19 cellular contexts compared by ENCODE assay signal in genomic region chr7:34083440-34083839, GRCh38.
DNase-seq lines count a peak whose midpoint lies in the region; ATAC-seq and TF ChIP-seq lines count a peak whose summit lies in the region.
"Had no signal": no experiment of that assay in that cellular context is flagged by ENCODE, and none has a peak within 500 bp of the region (broad histone marks: within the 10 kb centered on the region; RNA-seq: fewer than 3 reads in every experiment).

No MANE protein-coding gene starts in this region.

- no peak overlapping the region for H3K56ac ChIP-seq in IMR-90 (ENCODE audit: extremely low read depth, insufficient read depth, low read length)

- H3K9ac ChIP-seq in IMR-90 (ENCODE audit: low read depth, low read length), result no peak overlapping the region
- H3K9ac ChIP-seq: BLaER1 treated with 17β-estradiol and CSF1 and Interleukin-3, amounts not matched to agents 10 nM and 100 nM had no signal

- no peak overlapping the region for H3K14ac ChIP-seq in IMR-90 (replicated peaks; ENCODE audit: low read depth, low read length)

- no peak overlapping the region for H2BK120ac ChIP-seq in IMR-90 (ENCODE audit: low read depth, low read length)

- H3K4me2 ChIP-seq in IMR-90 (ENCODE audit: low read depth, low read length), result no peak overlapping the region
- H3K4me2 ChIP-seq: A549; BLaER1 treated with 17β-estradiol and CSF1 and Interleukin-3, amounts not matched to agents 10 nM and 100 nM had no signal

- H2AFZ ChIP-seq in IMR-90 (replicated peaks; ENCODE audit: low read length, poor library complexity), result no peak overlapping the region

- no peak overlapping the region; the same call in 1 of the 2 replicates for H2AK5ac ChIP-seq in IMR-90 (ENCODE audit: low read depth, low read length)

- H3K4me3 ChIP-seq in IMR-90 (ENCODE audit: insufficient read depth, low read depth, low read length) (no peak overlapping the region), choroid plexus epithelial cell (ENCODE audit: low read depth, low read length) (no peak overlapping the region), fibroblast of mammary gland (ENCODE audit: control insufficient read depth, low read depth, low read length) (no peak overlapping the region)
- H3K4me3 ChIP-seq: A549; BLaER1 treated with 17β-estradiol and CSF1 and Interleukin-3, amounts not matched to agents 10 nM and 100 nM had no signal

- TF ChIP-seq CTCF in IMR-90 (conservative IDR thresholded peaks at IDR 0.05; ENCODE audit: low read depth, low read length) (no peak), choroid plexus epithelial cell (conservative IDR thresholded peaks at IDR 0.05; ENCODE audit: low read depth, low read length) (no peak), fibroblast of mammary gland (conservative IDR thresholded peaks at IDR 0.05; ENCODE audit: control insufficient read depth, insufficient read depth, low read depth, low read length) (no peak)

- no TSS peak for BruUV-seq in IMR-90 (replicated peaks; lab: Mats Ljungman, UMichigan)

- H3K9me3 ChIP-seq in IMR-90 (ENCODE audit: control insufficient read depth, insufficient read depth, low read length), result no peaks in the 10 kb centered on the region
- H3K9me3 ChIP-seq: A549; BLaER1 treated with 17β-estradiol and CSF1 and Interleukin-3, amounts not matched to agents 10 nM and 100 nM; Caco-2 had no signal

- no peak for ATAC-seq in IMR-90 (ENCODE audit: low read depth)
- ATAC-seq in HG02610 (IDR thresholded peaks at IDR 0.05; ENCODE audit: unreplicated experiment), result no peak
- no peak for ATAC-seq in HG03439 (IDR thresholded peaks at IDR 0.05; ENCODE audit: unreplicated experiment)
- ATAC-seq: A549; CD8-positive, alpha-beta T cell had no signal

- H3K79me1 ChIP-seq in IMR-90 (ENCODE audit: low read depth in 1 of 2, low read length in 2 of 2), result no peaks in the 10 kb centered on the region

- no peak overlapping the region for H2AK9ac ChIP-seq in IMR-90 (replicated peaks; ENCODE audit: low read depth, low read length, poor library complexity)

- no peaks in the 10 kb centered on the region for H3K27me3 ChIP-seq in IMR-90 (ENCODE audit: control insufficient read depth, insufficient read depth, low read length)
- H3K27me3 ChIP-seq: BLaER1 treated with 17β-estradiol and CSF1 and Interleukin-3, amounts not matched to agents 10 nM and 100 nM had no signal

- H2BK15ac ChIP-seq in IMR-90 (ENCODE audit: low read depth, low read length), result no peak overlapping the region; the same call in 2 of the 3 replicates

- dilution Hi-C loops in IMR-90 (cut with HindIII; ENCODE audit: low sequenced_read_pairs, unreplicated experiment), result no loop called here

- H3K36me3 ChIP-seq in IMR-90 (ENCODE audit: control insufficient read depth, insufficient read depth, low read length), result peaks cover 9% of the 10 kb centered on the region
- H3K36me3 ChIP-seq: BLaER1 treated with 17β-estradiol and CSF1 and Interleukin-3, amounts not matched to agents 10 nM and 100 nM had no signal

- H3K23ac ChIP-seq in IMR-90 (ENCODE audit: low read depth, low read length), result no peak overlapping the region

- H3K4me1 ChIP-seq in IMR-90 (ENCODE audit: control insufficient read depth, insufficient read depth, low read length), result no peaks in the 10 kb centered on the region; the same call in 1 of the 2 replicates
- H3K4me1 ChIP-seq: Caco-2 had no signal

- no peak overlapping the region for H3K27ac ChIP-seq in IMR-90 (ENCODE audit: insufficient read depth, low read length)
- H3K27ac ChIP-seq: 22Rv1; BLaER1 treated with 17β-estradiol and CSF1 and Interleukin-3, amounts not matched to agents 10 nM and 100 nM; C4-2B had no signal

- no peak overlapping the region for H2BK20ac ChIP-seq in IMR-90 (ENCODE audit: low read depth, low read length)

- DNase-seq in IMR-90, result peak; percentile 36
- DNase-seq in choroid plexus epithelial cell (ENCODE audit: low read depth), result peak; percentile 39
- peak; percentile 45 for DNase-seq in fibroblast of mammary gland (ENCODE audit: low read depth)
- peak; percentile 44 for DNase-seq in putamen (ENCODE audit: low spot score)
- DNase-seq in epidermal melanocyte (ENCODE audit: insufficient read length, low spot score), result no peak
- no peak for DNase-seq in LoVo (ENCODE audit: low spot score)
- DNase-seq: AML-193; Caco-2; Calu3; CD4-positive, alpha-beta T cell; CD8-positive, alpha-beta T cell; DMS79 treated with DMSO at 0.1 percent for 48 hours; GF-D8 had no signal

- intact Hi-C loops in IMR-90 (cut with micrococcal nuclease), result loop anchor here (10.0 kb wide), 1 partner anchor 839 kb away; no protein-coding TSS in a partner anchor

- no peaks in the 10 kb centered on the region for H3K9me1 ChIP-seq in IMR-90 (ENCODE audit: insufficient read depth, low read length)

- CTCF ChIA-PET in IMR-90 (lab: Yijun Ruan, JAX), result no interaction called here

- H4K5ac ChIP-seq in IMR-90 (ENCODE audit: low read depth, low read length), result no peak overlapping the region

- no peaks in the 10 kb centered on the region for H4K20me1 ChIP-seq in IMR-90 (ENCODE audit: insufficient read depth, low read length)
- H4K20me1 ChIP-seq: BLaER1 treated with 17β-estradiol and CSF1 and Interleukin-3, amounts not matched to agents 10 nM and 100 nM had no signal

- no peak for TF ChIP-seq RAD21 in IMR-90 (IDR thresholded peaks at IDR 0.05; ENCODE audit: low read length)

- H3K4ac ChIP-seq in IMR-90 (ENCODE audit: low read depth, low read length), result no peak overlapping the region

- no peak overlapping the region for H4K8ac ChIP-seq in IMR-90 (ENCODE audit: low read depth in 2 of 2, low read length in 2 of 2)

- no peak overlapping the region for H2BK5ac ChIP-seq in IMR-90 (ENCODE audit: low read depth, low read length, poor library complexity, severe bottlenecking)

- H3K18ac ChIP-seq in IMR-90 (ENCODE audit: low read depth, low read length), result no peak overlapping the region; the same call in 1 of the 2 replicates

- in situ Hi-C loops in IMR-90 (cut with MboI; ENCODE audit: low sequenced_read_pairs), result no loop called here

- no peak overlapping the region; the same call in 1 of the 2 replicates for H4K91ac ChIP-seq in IMR-90 (ENCODE audit: insufficient read depth, low read depth, low read length)

- TF ChIP-seq POLR2A in IMR-90 (IDR thresholded peaks at IDR 0.05; ENCODE audit: low read depth, low read length), result no peak

- POLR2A ChIA-PET in IMR-90 (lab: Charles Lee; ENCODE audit: unreplicated experiment), result no interaction called here

TF ChIP-seq in IMR-90, 13 proteins besides CTCF, POLR2A, EP300 and RAD21:
- TF ChIP-seq SMC3 (IDR thresholded peaks at IDR 0.05; ENCODE audit: low read depth, low read length) (no peak), RCOR1 (IDR thresholded peaks at IDR 0.05; ENCODE audit: insufficient replicate concordance, low read length) (no peak), MXI1 (IDR thresholded peaks at IDR 0.05; ENCODE audit: borderline replicate concordance, low read depth, low read length) (no peak), MAFK (IDR thresholded peaks at IDR 0.05; ENCODE audit: low read depth, low read length) (no peak), CHD1 (IDR thresholded peaks at IDR 0.05; ENCODE audit: low read depth, low read length) (no peak), BHLHE40 (IDR thresholded peaks at IDR 0.05; ENCODE audit: low read depth, low read length) (no peak), NFE2L2 (IDR thresholded peaks at IDR 0.05; ENCODE audit: low read depth, low read length) (no peak), ELK1 (IDR thresholded peaks at IDR 0.05; ENCODE audit: borderline replicate concordance, low read depth, low read length) (no peak), MAZ (IDR thresholded peaks at IDR 0.05; ENCODE audit: borderline replicate concordance, low read depth, low read length) (no peak), FOS (IDR thresholded peaks at IDR 0.05; ENCODE audit: low read depth, low read length) (no peak), RFX5 (IDR thresholded peaks at IDR 0.05; ENCODE audit: low read depth, low read length) (no peak)

Comparison
In these comparisons a context has a peak if more than half of its experiments do, and no peak if none do; other contexts are left out.
1. DNase-seq: peak in IMR-90 (single experiment), choroid plexus epithelial cell (single experiment), fibroblast of mammary gland (single experiment) and putamen (single experiment); none in epidermal melanocyte (single experiment) and LoVo (single experiment).